ENCODE assay signal across 8 cellular contexts in the genomic region with DNA sequence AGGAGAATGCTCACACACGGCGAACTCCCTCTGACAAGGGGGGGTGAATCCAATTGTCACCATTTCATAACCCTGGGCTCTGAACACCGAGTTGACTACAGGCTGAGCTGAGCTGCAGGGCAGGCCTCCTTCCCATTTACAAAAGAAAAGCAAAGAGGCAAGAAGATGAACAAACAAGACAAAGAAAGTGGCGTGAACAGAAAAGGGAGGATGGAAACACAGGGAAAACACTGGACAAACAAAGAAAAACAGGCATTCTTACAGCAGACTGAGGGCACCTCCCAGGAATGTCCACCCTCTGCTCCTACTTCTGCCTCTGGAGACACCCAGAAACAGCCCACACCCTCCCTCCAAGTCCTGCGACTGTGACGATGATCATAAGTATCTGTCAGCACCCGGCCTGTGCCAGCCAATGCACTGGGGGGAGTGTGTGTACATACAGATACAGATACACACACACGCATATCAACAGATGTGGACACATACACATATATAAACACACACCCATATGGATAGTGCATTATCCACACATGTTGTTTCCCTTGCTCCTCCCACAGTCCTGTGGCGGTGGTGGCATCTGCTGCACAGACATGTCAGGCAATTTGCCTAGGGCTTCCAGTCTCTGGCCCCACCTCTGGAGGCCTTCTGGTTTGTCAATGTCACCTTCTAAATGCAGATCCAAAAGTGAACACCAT.
DNase-seq lines count a peak whose midpoint lies in the region; ATAC-seq and TF ChIP-seq lines count a peak whose summit lies in the region.

No MANE protein-coding gene starts in this region.

- peaks cover 34 to 55% of the 10 kb centered on the region in 2 donors for H3K36me3 Mint-ChIP-seq in CD4-positive, alpha-beta memory T cell
- peaks cover 24% of the 10 kb centered on the region for H3K36me3 Mint-ChIP-seq in nephron (ENCODE audit: low read depth)

- POLR2A ChIA-PET in CD4-positive, alpha-beta memory T cell (lab: Charles Lee; ENCODE audit: partially characterized antibody), result interaction anchor here (0.8 to 25.7 kb wide), 24 partner anchors 9 to 63 kb away, joined by 3 to 439 read pairs (median 6); no protein-coding TSS in a partner anchor

- intact Hi-C loops in CD4-positive, alpha-beta memory T cell (cut with micrococcal nuclease), result loop anchor here (1.0 to 2.0 kb wide), 3 partner anchors 41 to 63 kb away; no protein-coding TSS in a partner anchor

- no peaks in the 10 kb centered on the region for H3K9me3 Mint-ChIP-seq in CD4-positive, alpha-beta memory T cell
- no peaks in the 10 kb centered on the region for H3K9me3 Mint-ChIP-seq in nephron

- ATAC-seq in HG03565 (IDR thresholded peaks at IDR 0.05; ENCODE audit: unreplicated experiment) (no peak), GM21528 (IDR thresholded peaks at IDR 0.05; ENCODE audit: low FRiP score, unreplicated experiment) (no peak)

- peak overlapping the region; percentile 85 to 97 (median 92) for H3K27ac Mint-ChIP-seq in CD4-positive, alpha-beta memory T cell
- peak overlapping the region; percentile 64 to 92 (median 84) for H3K27ac Mint-ChIP-seq in nephron

- H3K4me1 Mint-ChIP-seq in CD4-positive, alpha-beta memory T cell, result peaks cover 70 to 99% (median 89%) of the 10 kb centered on the region in 4 donors
- H3K4me1 Mint-ChIP-seq in nephron, result peaks cover 64% of the 10 kb centered on the region

- H3K27ac ChIP-seq in CD4-positive, alpha-beta memory T cell (ENCODE audit: low read depth, low read length), result peak overlapping the region; percentile 54

- no peaks in the 10 kb centered on the region for H3K27me3 Mint-ChIP-seq in CD4-positive, alpha-beta memory T cell
- peaks cover 3% of the 10 kb centered on the region for H3K27me3 Mint-ChIP-seq in nephron (ENCODE audit: low read depth)

- peaks cover 23% of the 10 kb centered on the region for H3K36me3 ChIP-seq in CD4-positive, alpha-beta memory T cell (ENCODE audit: insufficient read depth, low read length)

- peaks cover 96% of the 10 kb centered on the region for H3K4me1 ChIP-seq in CD4-positive, alpha-beta memory T cell (ENCODE audit: insufficient read depth, low read length)

- no peak for DNase-seq in CD4-positive, alpha-beta memory T cell
- DNase-seq in NCI-H69 (lab: John Stamatoyannopoulos, UW), result peak; percentile 5
- DNase-seq in fibroblast of gingiva (ENCODE audit: low read depth), result peak; percentile 71
- DNase-seq in DMS114 treated with DMSO at 0.1 percent for 48 hours (lab: John Stamatoyannopoulos, UW; ENCODE audit: unreplicated experiment), result no peak
- no peak for DNase-seq in 8988T

- TF ChIP-seq CTCF in nephron (IDR thresholded peaks at IDR 0.05; ENCODE audit: unreplicated experiment in 3 of 3), result no peak

- peak overlapping the region; percentile 76 to 88 (median 79) for H3K4me3 Mint-ChIP-seq in CD4-positive, alpha-beta memory T cell
- no peak overlapping the region for H3K4me3 Mint-ChIP-seq in nephron

- no peaks in the 10 kb centered on the region for H3K27me3 ChIP-seq in CD4-positive, alpha-beta memory T cell (ENCODE audit: insufficient read depth, low read length)

- peak overlapping the region; percentile 36 to 56 for H3K4me3 ChIP-seq in CD4-positive, alpha-beta memory T cell (ENCODE audit: low read length in 2 of 2)

- CTCF ChIA-PET in CD4-positive, alpha-beta memory T cell (lab: Charles Lee; ENCODE audit: partially characterized antibody), result interaction anchor here (0.8 to 10.1 kb wide), 19 partner anchors 11 to 137 kb away, joined by 3 to 87 read pairs (median 4); no protein-coding TSS in a partner anchor

- H3K9me3 ChIP-seq in CD4-positive, alpha-beta memory T cell (ENCODE audit: control insufficient read depth in 1 of 2, low read length in 2 of 2), result no peaks in the 10 kb centered on the region

Comparison
In these comparisons a context has a peak if more than half of its experiments do, and no peak if none do; other contexts are left out.
1. DNase-seq: peak in NCI-H69 (single experiment) and fibroblast of gingiva (single experiment); none in CD4-positive, alpha-beta memory T cell (0 of 5), DMS114 treated with DMSO at 0.1 percent for 48 hours (single experiment) and 8988T (single experiment).
2. H3K4me3 Mint-ChIP-seq: peak in CD4-positive, alpha-beta memory T cell (8 of 8); none in nephron (0 of 3).